ENCODE assay signal across 9 cellular contexts in genomic region chr10:6473430-6473829, GRCh38.
DNase-seq lines count a peak whose midpoint lies in the region; ATAC-seq, FAIRE-seq and TF ChIP-seq lines count a peak whose summit lies in the region.
"Had no signal": no experiment of that assay in that cellular context is flagged by ENCODE, and none has a peak within 500 bp of the region (broad histone marks: within the 10 kb centered on the region; RNA-seq: fewer than 3 reads in every experiment).

No MANE protein-coding gene starts in this region.

- H4K20me1 ChIP-seq in GM12878 (ENCODE audit: control insufficient read depth, insufficient read depth): no peaks in the 10 kb centered on the region

- TF ChIP-seq POLR2A in GM12878 (IDR thresholded peaks at IDR 0.05; ENCODE audit: low read depth, low read length) (no peak), transverse colon (IDR thresholded peaks at IDR 0.05) (no peak)

- CTCF ChIA-PET in GM12878 (lab: Yijun Ruan, JAX): interaction anchor here (0.7 to 3.5 kb wide), 11 partner anchors 8 to 194 kb away, joined by 3 to 17 read pairs (median 3); partner anchors contain the start of gene PRKCQ

- no peak overlapping the region for H3K4me3 ChIP-seq in GM12878
- no peak overlapping the region for H3K4me3 ChIP-seq in transverse colon
- no peak overlapping the region for H3K4me3 ChIP-seq in HAP-1

- TF ChIP-seq CTCF in GM12878 (IDR thresholded peaks at IDR 0.05 in 2 of 3, conservative IDR thresholded peaks at IDR 0.05 in 1 of 3; ENCODE audit: control insufficient read depth in 2 of 3, extremely low read depth in 1 of 3, insufficient read depth in 1 of 3, low read depth in 3 of 3, low read length in 3 of 3) (no peak; a peak in 1 of 6 replicates), transverse colon (IDR thresholded peaks at IDR 0.05) (no peak)

- SMC1A ChIA-PET in GM12878 (lab: Charles Lee; ENCODE audit: uncharacterized antibody, unreplicated experiment): interaction anchor here (0.7 to 3.8 kb wide), 19 partner anchors 8 to 420 kb away, joined by 3 to 25 read pairs (median 4); no protein-coding TSS in a partner anchor

- in situ Hi-C loops in GM12878 (cut with MboI): no loop called here
- in situ Hi-C loops in transverse colon (cut with MboI; ENCODE audit: low pct_ligation_motif_present in 1 of 4, low pct_unique_long_range_greater_than_20kb in 1 of 4, low sequenced_read_pairs in 3 of 4): no loop called here
- in situ Hi-C loops in HAP-1 (cut with MboI; ENCODE audit: low sequenced_read_pairs): no loop called here

- no peak overlapping the region for H3K27ac ChIP-seq in GM12878 (ENCODE audit: control insufficient read depth, insufficient read depth)
- no peak overlapping the region for H3K27ac ChIP-seq in transverse colon

- peak; percentile 65 for ATAC-seq in GM12878
- no peak for ATAC-seq in left cardiac atrium

- H3K4me1 ChIP-seq in GM12878 (ENCODE audit: control insufficient read depth, insufficient read depth, low read length): peaks cover 15% of the 10 kb centered on the region
- peaks cover 0 to 7% (median 0%) of the 10 kb centered on the region in 4 donors for H3K4me1 ChIP-seq in transverse colon
- no peaks in the 10 kb centered on the region for H3K4me1 ChIP-seq in HAP-1

- peak; percentile 59 for FAIRE-seq in GM12878 (lab: Jason Lieb, UNC)
- FAIRE-seq: TTC549 had no signal

- RAD21 ChIA-PET in GM12878 (lab: Charles Lee; ENCODE audit: unreplicated experiment): interaction anchor here (1.0 to 5.0 kb wide), 8 partner anchors 20 to 118 kb away, joined by 3 to 40 read pairs (median 6); no protein-coding TSS in a partner anchor

- H3K27me3 ChIP-seq in GM12878 (replicated peaks in 1 of 2; ENCODE audit: control insufficient read depth in 2 of 2, insufficient read depth in 2 of 2, low read length in 1 of 2) (no peaks in the 10 kb centered on the region), transverse colon (no peaks in the 10 kb centered on the region), HAP-1 (ENCODE audit: low read depth) (no peaks in the 10 kb centered on the region)

- POLR2A ChIA-PET in GM12878 (lab: Charles Lee): interaction anchor here (0.9 kb wide), 1 partner anchor 20 kb away, joined by 3 read pairs; no protein-coding TSS in a partner anchor

- H3K9ac ChIP-seq in GM12878 (ENCODE audit: control insufficient read depth, insufficient read depth, low read length): no peak overlapping the region

- BruUV-seq in GM12878 (replicated peaks; lab: Mats Ljungman, UMichigan): no TSS peak

- 54% methylated on average over 7 of the region's 7 CpGs for WGBS in GM12878 (ENCODE audit: insufficient coverage, insufficient replicate concordance, low lambda C conversion rate, missing lambda C conversion rate)
- 72 to 84% methylated on average over 5 to 7 of the region's 7 CpGs for WGBS in transverse colon (ENCODE audit: low coverage in 1 of 2), 2 donors

- peak overlapping the region; percentile 63; the same call in 1 of the 2 replicates for H3K4me2 ChIP-seq in GM12878 (ENCODE audit: control insufficient read depth, insufficient read depth)

- intact Hi-C loops in GM12878 (cut with micrococcal nuclease; ENCODE audit: unreplicated experiment): no loop called here
- intact Hi-C loops in transverse colon (cut with DNase I; ENCODE audit: low total_unique reads): no loop called here
- intact Hi-C loops in left cardiac atrium (cut with DNase I): no loop called here

- DNase-seq in stimulated activated CD4-positive, alpha-beta T cell treated with anti-CD3 and anti-CD28 coated beads, Interleukin-2, amount 100 ng/mL, for 24 hours: peak; percentile 32 to 46
- no peak for DNase-seq in stimulated activated CD4-positive, alpha-beta T cell treated with anti-CD3 and anti-CD28 coated beads, Interleukin-12 subunit alpha, Interleukin-12 subunit beta, amount 100 ng/mL, for 4 hours
- DNase-seq in T follicular helper cell (ENCODE audit: low read depth): peak; percentile 36
- no peak for DNase-seq in GM12878 (ENCODE audit: low read depth, low spot score)
- peak; percentile 9 for DNase-seq in transverse colon
- no peak for DNase-seq in HAP-1 (ENCODE audit: low spot score in 2 of 2)
- DNase-seq in left cardiac atrium: no peak
- no peak for DNase-seq in iPS-NIHi7 (ENCODE audit: extremely low spot score)

- H3K36me3 ChIP-seq in GM12878 (ENCODE audit: control insufficient read depth in 2 of 2, insufficient read depth in 2 of 2, low read length in 1 of 2) (no peaks in the 10 kb centered on the region), transverse colon (no peaks in the 10 kb centered on the region), HAP-1 (replicated peaks) (no peaks in the 10 kb centered on the region)

- H2AFZ ChIP-seq in GM12878 (ENCODE audit: control insufficient read depth, low read depth, low read length): peak overlapping the region; percentile 90

- peaks cover 2% of the 10 kb centered on the region for H3K9me3 ChIP-seq in GM12878 (replicated peaks; ENCODE audit: control insufficient read depth, insufficient read depth, low read length)
- no peaks in the 10 kb centered on the region for H3K9me3 ChIP-seq in transverse colon
- no peaks in the 10 kb centered on the region for H3K9me3 ChIP-seq in HAP-1

- TF ChIP-seq RAD21 in GM12878 (IDR thresholded peaks at IDR 0.05; ENCODE audit: insufficient read depth, low read depth, low read length): no peak

- TF ChIP-seq EP300 in GM12878 (IDR thresholded peaks at IDR 0.05; ENCODE audit: borderline replicate concordance in 1 of 2, control insufficient read depth in 1 of 2, low read depth in 2 of 2, low read length in 2 of 2) (0 out of 4 replicates have a peak, but pooled peaks of 1 of the 2 experiments have one; percentile 13), transverse colon (IDR thresholded peaks at IDR 0.05; ENCODE audit: low read depth) (no peak)

- no peaks in the 10 kb centered on the region for H3K79me2 ChIP-seq in GM12878 (ENCODE audit: control insufficient read depth, insufficient read depth, low read length)

TF ChIP-seq in GM12878, 131 proteins besides CTCF, POLR2A, EP300 and RAD21:
- TF ChIP-seq IKZF2 (IDR thresholded peaks at IDR 0.05) (peak; percentile 24 to 37; a peak in 3 of 4 replicates), ZSCAN29 (IDR thresholded peaks at IDR 0.05) (no peak), LARP7 (IDR thresholded peaks at IDR 0.05) (no peak), RUNX3 (IDR thresholded peaks at IDR 0.05; ENCODE audit: low read length) (peak; percentile 84), HCFC1 (IDR thresholded peaks at IDR 0.05; ENCODE audit: low read length) (no peak), MLLT1 (IDR thresholded peaks at IDR 0.05) (peak; percentile 46), MEF2B (IDR thresholded peaks at IDR 0.05; ENCODE audit: partially characterized antibody, poor library complexity, severe bottlenecking) (no peak), IKZF1 (conservative IDR thresholded peaks at IDR 0.05) (peak; percentile 33; the same call in 1 of the 2 replicates), MTA2 (IDR thresholded peaks at IDR 0.05; ENCODE audit: low read depth) (peak; percentile 16; the same call in 1 of the 2 replicates)

Comparison
In these comparisons a context has a peak if more than half of its experiments do, and no peak if none do; other contexts are left out.
1. DNase-seq: peak in stimulated activated CD4-positive, alpha-beta T cell treated with anti-CD3 and anti-CD28 coated beads, Interleukin-2, amount 100 ng/mL, for 24 hours (2 of 2), T follicular helper cell (single experiment) and transverse colon (single experiment); none in stimulated activated CD4-positive, alpha-beta T cell treated with anti-CD3 and anti-CD28 coated beads, Interleukin-12 subunit alpha, Interleukin-12 subunit beta, amount 100 ng/mL, for 4 hours (single experiment), GM12878 (single experiment), HAP-1 (0 of 2), left cardiac atrium (single experiment) and iPS-NIHi7 (single experiment).